ENCODE assay signal across 10 cellular contexts in the genomic region with DNA sequence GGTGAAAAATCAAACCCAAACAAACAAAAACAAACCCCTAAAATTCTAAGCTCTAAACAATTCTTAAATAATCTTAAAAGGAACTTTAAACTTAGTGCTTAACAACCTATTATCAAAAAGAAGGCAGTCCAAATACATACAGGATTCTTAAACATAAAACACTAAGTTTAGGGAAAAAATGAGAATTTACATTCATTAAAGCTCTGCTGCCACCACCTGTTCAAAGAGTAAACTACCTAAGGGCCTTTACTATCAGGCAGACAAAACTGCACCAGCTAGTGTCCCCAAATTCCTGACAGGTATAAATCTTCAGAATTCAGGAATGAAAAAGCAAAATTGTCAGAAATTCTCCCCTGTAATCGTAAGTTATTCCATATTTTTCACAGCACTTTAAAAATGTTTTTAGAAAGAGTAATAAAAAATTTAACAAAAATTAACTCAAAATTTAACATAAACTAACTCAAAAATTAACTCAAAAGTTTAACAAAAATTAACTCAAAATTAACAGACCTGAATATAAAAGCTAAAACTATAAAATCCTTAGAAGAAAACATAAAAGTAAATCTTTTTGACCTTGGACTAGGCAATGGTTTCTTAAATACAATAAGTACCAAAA. TPM values are rescaled to one million over a fixed set of nuclear protein-coding genes. Genes with fewer than 3 reads are reported as not detected.
DNase-seq lines count a peak whose midpoint lies in the region; ATAC-seq, FAIRE-seq and TF ChIP-seq lines count a peak whose summit lies in the region.
"Had no signal": no experiment of that assay in that cellular context is flagged by ENCODE, and none has a peak within 500 bp of the region (broad histone marks: within the 10 kb centered on the region; RNA-seq: fewer than 3 reads in every experiment).

No MANE protein-coding gene starts in this region.

- TF ChIP-seq CTCF in left lung (IDR thresholded peaks at IDR 0.05), result peak; percentile 28 to 34
- TF ChIP-seq CTCF in lower leg skin (IDR thresholded peaks at IDR 0.05), result no peak

- WGBS in lower leg skin, 2 donors, result 78 to 79% methylated on average over 1 of the region's 1 CpG

- no peak for TF ChIP-seq POLR2A in lower leg skin (IDR thresholded peaks at IDR 0.05)

- H3K4me3 ChIP-seq in left lung (no peak overlapping the region), lower leg skin (ENCODE audit: low read depth, poor library complexity, severe bottlenecking) (no peak overlapping the region)
- H3K4me3 ChIP-seq: BLaER1 treated with 17β-estradiol and CSF1 and Interleukin-3, amounts not matched to agents 10 nM and 100 nM had no signal

- ATAC-seq in left lung, result peak; percentile 63
- ATAC-seq in HG03139 (IDR thresholded peaks at IDR 0.05; ENCODE audit: unreplicated experiment), result no peak

- no peaks in the 10 kb centered on the region for H3K27me3 ChIP-seq in left lung
- H3K27me3 ChIP-seq: BLaER1 treated with 17β-estradiol and CSF1 and Interleukin-3, amounts not matched to agents 10 nM and 100 nM had no signal

- no peak for FAIRE-seq in HTR-8/SVneo (lab: Jason Lieb, UNC)

- intact Hi-C loops in left lung (cut with DNase I), result no loop called here
- intact Hi-C loops in lower leg skin (cut with DNase I; ENCODE audit: low total_unique reads), result no loop called here

- no peaks in the 10 kb centered on the region for H3K4me1 ChIP-seq in left lung
- H3K4me1 ChIP-seq: BLaER1 treated with 17β-estradiol and CSF1 and Interleukin-3, amounts not matched to agents 10 nM and 100 nM had no signal

- no peaks in the 10 kb centered on the region for H3K9me3 ChIP-seq in left lung

- H3K27ac ChIP-seq in left lung, result no peak overlapping the region
- H3K27ac ChIP-seq: BLaER1 treated with 17β-estradiol and CSF1 and Interleukin-3, amounts not matched to agents 10 nM and 100 nM had no signal

- H3K36me3 ChIP-seq in left lung, result no peaks in the 10 kb centered on the region

- peak; percentile 60 for DNase-seq in DMS53 (lab: John Stamatoyannopoulos, UW)
- no peak for DNase-seq in DMS53 treated with DMSO at 0.1 percent for 48 hours (lab: John Stamatoyannopoulos, UW; ENCODE audit: unreplicated experiment)
- DNase-seq in HTR-8/SVneo (ENCODE audit: insufficient read length, low spot score), result peak; percentile 4
- peak; percentile 2 for DNase-seq in amniotic stem cell (lab: John Stamatoyannopoulos, UW)
- no peak for DNase-seq in left lung
- no peak for DNase-seq in lower leg skin (ENCODE audit: low spot score in 2 of 2)
- no peak for DNase-seq in occipital lobe (lab: John Stamatoyannopoulos, UW)
- DNase-seq: activated B cell treated with CpG ODN at 0.5 μM for 24 hours had no signal

RNA-seq across cellular contexts. Expression of a gene that starts 55.1 kb away (rescaled TPM):
- total RNA-seq in left lung (10 to 100 TPM; 32.4 to 38.2 TPM), lower leg skin (10 to 100 TPM; 20.6 to 29.4 (median 27.8) TPM), occipital lobe (28.1 TPM)

Comparison
In these comparisons a context has a peak if more than half of its experiments do, and no peak if none do; other contexts are left out.
1. DNase-seq: peak in DMS53 (single experiment), HTR-8/SVneo (single experiment) and amniotic stem cell (single experiment); none in DMS53 treated with DMSO at 0.1 percent for 48 hours (single experiment), left lung (0 of 2), lower leg skin (0 of 2) and occipital lobe (single experiment).
2. CTCF ChIP-seq: peak in left lung (2 of 2); none in lower leg skin (0 of 3).